In genomic region chr3:49689046-49689886, GRCh38 we compare ENCODE assay signal across 1 cellular context.
TF ChIP-seq lines count a peak whose summit lies in the region.

MST1 (minus strand) TSS chr3:49689474; CDS start chr3:49688691, 783 bp downstream.
RNF123 (plus strand) TSS chr3:49689557; CDS start chr3:49691166, 1,609 bp downstream.

TF ChIP-seq in K562, 482 proteins besides CTCF, POLR2A, EP300 and RAD21 (continued from another document and continues in another):
- TF ChIP-seq, protein P1, sequence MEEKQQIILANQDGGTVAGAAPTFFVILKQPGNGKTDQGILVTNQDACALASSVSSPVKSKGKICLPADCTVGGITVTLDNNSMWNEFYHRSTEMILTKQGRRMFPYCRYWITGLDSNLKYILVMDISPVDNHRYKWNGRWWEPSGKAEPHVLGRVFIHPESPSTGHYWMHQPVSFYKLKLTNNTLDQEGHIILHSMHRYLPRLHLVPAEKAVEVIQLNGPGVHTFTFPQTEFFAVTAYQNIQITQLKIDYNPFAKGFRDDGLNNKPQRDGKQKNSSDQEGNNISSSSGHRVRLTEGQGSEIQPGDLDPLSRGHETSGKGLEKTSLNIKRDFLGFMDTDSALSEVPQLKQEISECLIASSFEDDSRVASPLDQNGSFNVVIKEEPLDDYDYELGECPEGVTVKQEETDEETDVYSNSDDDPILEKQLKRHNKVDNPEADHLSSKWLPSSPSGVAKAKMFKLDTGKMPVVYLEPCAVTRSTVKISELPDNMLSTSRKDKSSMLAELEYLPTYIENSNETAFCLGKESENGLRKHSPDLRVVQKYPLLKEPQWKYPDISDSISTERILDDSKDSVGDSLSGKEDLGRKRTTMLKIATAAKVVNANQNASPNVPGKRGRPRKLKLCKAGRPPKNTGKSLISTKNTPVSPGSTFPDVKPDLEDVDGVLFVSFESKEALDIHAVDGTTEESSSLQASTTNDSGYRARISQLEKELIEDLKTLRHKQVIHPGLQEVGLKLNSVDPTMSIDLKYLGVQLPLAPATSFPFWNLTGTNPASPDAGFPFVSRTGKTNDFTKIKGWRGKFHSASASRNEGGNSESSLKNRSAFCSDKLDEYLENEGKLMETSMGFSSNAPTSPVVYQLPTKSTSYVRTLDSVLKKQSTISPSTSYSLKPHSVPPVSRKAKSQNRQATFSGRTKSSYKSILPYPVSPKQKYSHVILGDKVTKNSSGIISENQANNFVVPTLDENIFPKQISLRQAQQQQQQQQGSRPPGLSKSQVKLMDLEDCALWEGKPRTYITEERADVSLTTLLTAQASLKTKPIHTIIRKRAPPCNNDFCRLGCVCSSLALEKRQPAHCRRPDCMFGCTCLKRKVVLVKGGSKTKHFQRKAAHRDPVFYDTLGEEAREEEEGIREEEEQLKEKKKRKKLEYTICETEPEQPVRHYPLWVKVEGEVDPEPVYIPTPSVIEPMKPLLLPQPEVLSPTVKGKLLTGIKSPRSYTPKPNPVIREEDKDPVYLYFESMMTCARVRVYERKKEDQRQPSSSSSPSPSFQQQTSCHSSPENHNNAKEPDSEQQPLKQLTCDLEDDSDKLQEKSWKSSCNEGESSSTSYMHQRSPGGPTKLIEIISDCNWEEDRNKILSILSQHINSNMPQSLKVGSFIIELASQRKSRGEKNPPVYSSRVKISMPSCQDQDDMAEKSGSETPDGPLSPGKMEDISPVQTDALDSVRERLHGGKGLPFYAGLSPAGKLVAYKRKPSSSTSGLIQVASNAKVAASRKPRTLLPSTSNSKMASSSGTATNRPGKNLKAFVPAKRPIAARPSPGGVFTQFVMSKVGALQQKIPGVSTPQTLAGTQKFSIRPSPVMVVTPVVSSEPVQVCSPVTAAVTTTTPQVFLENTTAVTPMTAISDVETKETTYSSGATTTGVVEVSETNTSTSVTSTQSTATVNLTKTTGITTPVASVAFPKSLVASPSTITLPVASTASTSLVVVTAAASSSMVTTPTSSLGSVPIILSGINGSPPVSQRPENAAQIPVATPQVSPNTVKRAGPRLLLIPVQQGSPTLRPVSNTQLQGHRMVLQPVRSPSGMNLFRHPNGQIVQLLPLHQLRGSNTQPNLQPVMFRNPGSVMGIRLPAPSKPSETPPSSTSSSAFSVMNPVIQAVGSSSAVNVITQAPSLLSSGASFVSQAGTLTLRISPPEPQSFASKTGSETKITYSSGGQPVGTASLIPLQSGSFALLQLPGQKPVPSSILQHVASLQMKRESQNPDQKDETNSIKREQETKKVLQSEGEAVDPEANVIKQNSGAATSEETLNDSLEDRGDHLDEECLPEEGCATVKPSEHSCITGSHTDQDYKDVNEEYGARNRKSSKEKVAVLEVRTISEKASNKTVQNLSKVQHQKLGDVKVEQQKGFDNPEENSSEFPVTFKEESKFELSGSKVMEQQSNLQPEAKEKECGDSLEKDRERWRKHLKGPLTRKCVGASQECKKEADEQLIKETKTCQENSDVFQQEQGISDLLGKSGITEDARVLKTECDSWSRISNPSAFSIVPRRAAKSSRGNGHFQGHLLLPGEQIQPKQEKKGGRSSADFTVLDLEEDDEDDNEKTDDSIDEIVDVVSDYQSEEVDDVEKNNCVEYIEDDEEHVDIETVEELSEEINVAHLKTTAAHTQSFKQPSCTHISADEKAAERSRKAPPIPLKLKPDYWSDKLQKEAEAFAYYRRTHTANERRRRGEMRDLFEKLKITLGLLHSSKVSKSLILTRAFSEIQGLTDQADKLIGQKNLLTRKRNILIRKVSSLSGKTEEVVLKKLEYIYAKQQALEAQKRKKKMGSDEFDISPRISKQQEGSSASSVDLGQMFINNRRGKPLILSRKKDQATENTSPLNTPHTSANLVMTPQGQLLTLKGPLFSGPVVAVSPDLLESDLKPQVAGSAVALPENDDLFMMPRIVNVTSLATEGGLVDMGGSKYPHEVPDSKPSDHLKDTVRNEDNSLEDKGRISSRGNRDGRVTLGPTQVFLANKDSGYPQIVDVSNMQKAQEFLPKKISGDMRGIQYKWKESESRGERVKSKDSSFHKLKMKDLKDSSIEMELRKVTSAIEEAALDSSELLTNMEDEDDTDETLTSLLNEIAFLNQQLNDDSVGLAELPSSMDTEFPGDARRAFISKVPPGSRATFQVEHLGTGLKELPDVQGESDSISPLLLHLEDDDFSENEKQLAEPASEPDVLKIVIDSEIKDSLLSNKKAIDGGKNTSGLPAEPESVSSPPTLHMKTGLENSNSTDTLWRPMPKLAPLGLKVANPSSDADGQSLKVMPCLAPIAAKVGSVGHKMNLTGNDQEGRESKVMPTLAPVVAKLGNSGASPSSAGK (IDR thresholded peaks at IDR 0.05): no peak
- TF ChIP-seq ZNF444 (CRISPR knock-in tag; IDR thresholded peaks at IDR 0.05): no peak
- no peak for TF ChIP-seq SIX5 (IDR thresholded peaks at IDR 0.05; ENCODE audit: borderline replicate concordance in 1 of 2, insufficient read depth in 1 of 2, low read depth in 1 of 2, low read length in 2 of 2)
- no peak for TF ChIP-seq POLR2AphosphoS5 (IDR thresholded peaks at IDR 0.05; ENCODE audit: control insufficient read depth, insufficient read depth, low read depth, low read length)
- TF ChIP-seq, protein P2, sequence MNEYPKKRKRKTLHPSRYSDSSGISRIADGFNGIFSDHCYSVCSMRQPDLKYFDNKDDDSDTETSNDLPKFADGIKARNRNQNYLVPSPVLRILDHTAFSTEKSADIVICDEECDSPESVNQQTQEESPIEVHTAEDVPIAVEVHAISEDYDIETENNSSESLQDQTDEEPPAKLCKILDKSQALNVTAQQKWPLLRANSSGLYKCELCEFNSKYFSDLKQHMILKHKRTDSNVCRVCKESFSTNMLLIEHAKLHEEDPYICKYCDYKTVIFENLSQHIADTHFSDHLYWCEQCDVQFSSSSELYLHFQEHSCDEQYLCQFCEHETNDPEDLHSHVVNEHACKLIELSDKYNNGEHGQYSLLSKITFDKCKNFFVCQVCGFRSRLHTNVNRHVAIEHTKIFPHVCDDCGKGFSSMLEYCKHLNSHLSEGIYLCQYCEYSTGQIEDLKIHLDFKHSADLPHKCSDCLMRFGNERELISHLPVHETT (CRISPR knock-in tag; conservative IDR thresholded peaks at IDR 0.05 in 1 of 2, IDR thresholded peaks at IDR 0.05 in 1 of 2): no peak
- TF ChIP-seq HEY1 (CRISPR knock-in tag; IDR thresholded peaks at IDR 0.05; ENCODE audit: borderline replicate concordance): no peak
- 0 out of 2 replicates have a peak, but pooled peaks have one; percentile 18 for TF ChIP-seq L3MBTL2 (IDR thresholded peaks at IDR 0.05)
- TF ChIP-seq ZNF717 (CRISPR knock-in tag; IDR thresholded peaks at IDR 0.05): no peak
- TF ChIP-seq TSHZ1 (CRISPR knock-in tag; IDR thresholded peaks at IDR 0.05): 0 out of 2 replicates have a peak, but pooled peaks have one; percentile 14
- TF ChIP-seq ESRRA (IDR thresholded peaks at IDR 0.05; ENCODE audit: borderline replicate concordance, low read depth): peak; percentile 50
- TF ChIP-seq POLR2G (IDR thresholded peaks at IDR 0.05; ENCODE audit: low read depth, low read length): peak; percentile 84
- no peak for TF ChIP-seq HMBOX1 (IDR thresholded peaks at IDR 0.05)
- peak; percentile 95 to 96 for TF ChIP-seq NRF1 (conservative IDR thresholded peaks at IDR 0.05 in 1 of 2, IDR thresholded peaks at IDR 0.05 in 1 of 2)
- TF ChIP-seq MAZ (CRISPR knock-in tag; conservative IDR thresholded peaks at IDR 0.05 in 1 of 2, IDR thresholded peaks at IDR 0.05 in 1 of 2): peak; percentile 25 to 71; a peak in 3 of 4 replicates
- no peak for TF ChIP-seq PHF21A (IDR thresholded peaks at IDR 0.05; ENCODE audit: borderline replicate concordance, low read depth)
- no peak for TF ChIP-seq NFE2 (IDR thresholded peaks at IDR 0.05; ENCODE audit: low read depth)
- TF ChIP-seq THAP12 (CRISPR knock-in tag; IDR thresholded peaks at IDR 0.05): no peak
- TF ChIP-seq TRIM24 (IDR thresholded peaks at IDR 0.05): peak in 1 of 2 experiments; percentile 69; a peak in 1 of 4 replicates
- no peak for TF ChIP-seq ESRRB (CRISPR knock-in tag; IDR thresholded peaks at IDR 0.05; ENCODE audit: borderline replicate concordance)
- TF ChIP-seq MEF2D (tag; conservative IDR thresholded peaks at IDR 0.05; ENCODE audit: low read depth): no peak
- no peak for TF ChIP-seq ATF6 (CRISPR knock-in tag; IDR thresholded peaks at IDR 0.05)
- TF ChIP-seq THRA (IDR thresholded peaks at IDR 0.05): no peak
- no peak for TF ChIP-seq HDAC3 (IDR thresholded peaks at IDR 0.05; ENCODE audit: borderline replicate concordance, partially characterized antibody)
- no peak for TF ChIP-seq ZHX1 (conservative IDR thresholded peaks at IDR 0.05; ENCODE audit: low read length)
